Comparison of ENCODE assay signal across 24 cellular contexts in genomic region chr3:19808834-19809233, GRCh38.
A peak's percentile ranks its signal among the peaks of the same experiment; 100 is the strongest.
DNase-seq lines count a peak whose midpoint lies in the region; ATAC-seq, FAIRE-seq and TF ChIP-seq lines count a peak whose summit lies in the region.
"Had no signal": no experiment of that assay in that cellular context is flagged by ENCODE, and none has a peak within 500 bp of the region (broad histone marks: within the 10 kb centered on the region; RNA-seq: fewer than 3 reads in every experiment).

No MANE protein-coding gene starts in this region.

- H3K9ac ChIP-seq in H9 (ENCODE audit: extremely low read depth, insufficient read length, low read length) (no peak overlapping the region), H1 (replicated peaks in 1 of 4; ENCODE audit: extremely low read depth in 1 of 4, low read depth in 3 of 4, low read length in 3 of 4) (no peak overlapping the region)
- H3K9ac ChIP-seq: BLaER1 treated with 17β-estradiol and CSF1 and Interleukin-3, amounts not matched to agents 10 nM and 100 nM had no signal

- intact Hi-C loops in left ventricle myocardium inferior (cut with micrococcal nuclease) (no loop called here), left cardiac atrium (cut with DNase I) (no loop called here)

- no peaks in the 10 kb centered on the region for H3K9me2 ChIP-seq in GM23338 (ENCODE audit: insufficient read depth)

- no peak overlapping the region for H2AK5ac ChIP-seq in H9 (ENCODE audit: insufficient read length, low read length)
- H2AK5ac ChIP-seq in H1 (ENCODE audit: low read depth, low read length) = no peak overlapping the region

- H3K9me3 ChIP-seq in left ventricle myocardium inferior (replicated peaks) = peaks cover 10% of the 10 kb centered on the region
- H3K9me3 ChIP-seq in H9 (ENCODE audit: control insufficient read depth, low read depth, low read length) = peaks cover 4% of the 10 kb centered on the region
- H3K9me3 ChIP-seq in H1 (ENCODE audit: insufficient read depth in 2 of 2, low read depth in 1 of 2, low read length in 1 of 2) = peaks cover 5% of the 10 kb centered on the region in 2 experiments
- H3K9me3 ChIP-seq: A549, Caco-2 had no signal

- TF ChIP-seq RAD21 in H1 (IDR thresholded peaks at IDR 0.05 in 1 of 2, conservative IDR thresholded peaks at IDR 0.05 in 1 of 2; ENCODE audit: low read depth in 2 of 2, low read length in 2 of 2) = no peak

- H4K20me1 ChIP-seq in GM23338 (replicated peaks; ENCODE audit: insufficient read depth) (no peaks in the 10 kb centered on the region), H9 (ENCODE audit: control insufficient read depth, insufficient read depth, insufficient read length) (no peaks in the 10 kb centered on the region), H1 (replicated peaks in 1 of 2; ENCODE audit: control insufficient read depth in 1 of 2, insufficient read depth in 2 of 2, low read length in 2 of 2) (no peaks in the 10 kb centered on the region)
- H4K20me1 ChIP-seq: BLaER1 treated with 17β-estradiol and CSF1 and Interleukin-3, amounts not matched to agents 10 nM and 100 nM had no signal

- DNase-seq in left ventricle myocardium inferior (no peak), left cardiac atrium (no peak), GM23338 (ENCODE audit: low spot score) (peak; percentile 6), H9 (no peak), H1 (ENCODE audit: low read depth in 1 of 2, low spot score in 2 of 2) (no peak), cerebellar nuclear complex (lab: John Stamatoyannopoulos, UW) (no peak)
- no peak for DNase-seq in stimulated activated CD4-positive, alpha-beta T cell treated with anti-CD3 and anti-CD28 coated beads, Interleukin-4, amount 100 ng/mL, for 1 hour
- DNase-seq: 8988T; AML-193; Caco-2; Calu3; CD4-positive, alpha-beta T cell; CD8-positive, alpha-beta T cell; DMS79 treated with DMSO at 0.1 percent for 48 hours; GF-D8 had no signal

- CTCF ChIA-PET in H1 (lab: Charles Lee; ENCODE audit: partially characterized antibody) = interaction anchor here (1.0 kb wide), 1 partner anchor 15 kb away, joined by 3 read pairs; no protein-coding TSS in a partner anchor

- POLR2A ChIA-PET in H1 (lab: Charles Lee; ENCODE audit: partially characterized antibody) = no interaction called here

- H3K23ac ChIP-seq in H9 (ENCODE audit: insufficient read length, low read depth, low read length) (no peak overlapping the region), H1 (ENCODE audit: insufficient read length) (no peak overlapping the region)

- H2BK12ac ChIP-seq in H9 (ENCODE audit: insufficient read length, low read depth, low read length) = no peak overlapping the region
- peak overlapping the region; percentile 29; the same call in 1 of the 2 replicates for H2BK12ac ChIP-seq in H1 (ENCODE audit: low read depth, low read length)

- H3K23me2 ChIP-seq in H9 (ENCODE audit: insufficient read length, low read depth, low read length, poor library complexity, severe bottlenecking) (no peaks in the 10 kb centered on the region), H1 (ENCODE audit: low read depth, low read length) (no peaks in the 10 kb centered on the region)

- no peaks in the 10 kb centered on the region for H3F3A ChIP-seq in GM23338 (replicated peaks; ENCODE audit: low read depth)

- H2AFZ ChIP-seq in GM23338 (no peak overlapping the region; the same call in 1 of the 2 replicates), H9 (ENCODE audit: low read length) (no peak overlapping the region), H1 (ENCODE audit: low read length) (peak overlapping the region; percentile 77; the same call in 1 of the 2 replicates)

- H3K18ac ChIP-seq in H9 (ENCODE audit: insufficient read length, low read depth, low read length) = no peak overlapping the region
- H3K18ac ChIP-seq in H1 (ENCODE audit: extremely low read depth, low read length) = no peak overlapping the region

- H4K8ac ChIP-seq in H9 (replicated peaks; ENCODE audit: insufficient read length, low read depth, low read length) = no peak overlapping the region
- H4K8ac ChIP-seq in H1 (ENCODE audit: extremely low read depth, insufficient read depth, low read length) = no peak overlapping the region

- H3K79me1 ChIP-seq in H9 (ENCODE audit: insufficient read depth, low read depth, low read length, poor library complexity, severe bottlenecking) (no peaks in the 10 kb centered on the region), H1 (ENCODE audit: low read depth, low read length) (no peaks in the 10 kb centered on the region)

- H3K4me1 ChIP-seq in left ventricle myocardium inferior (no peaks in the 10 kb centered on the region), GM23338 (ENCODE audit: insufficient read depth) (peaks cover 11% of the 10 kb centered on the region), H9 (ENCODE audit: insufficient read depth, low read length) (peaks cover 4% of the 10 kb centered on the region), H1 (replicated peaks in 1 of 4; ENCODE audit: control insufficient read depth in 3 of 4, insufficient read depth in 4 of 4, low read length in 3 of 4) (peaks cover 0 to 7% (median 3%) of the 10 kb centered on the region in 4 experiments; a peak in 3 of 7 replicates)
- H3K4me1 ChIP-seq: A549; BLaER1 treated with 17β-estradiol and CSF1 and Interleukin-3, amounts not matched to agents 10 nM and 100 nM; Caco-2 had no signal

- H3K4me2 ChIP-seq in GM23338 (0 out of 2 replicates have a peak overlapping the region, but pooled peaks have one; percentile 2), H9 (ENCODE audit: insufficient read depth, insufficient read length, low read length) (no peak overlapping the region), H1 (ENCODE audit: insufficient read depth in 1 of 2, low read depth in 2 of 2, low read length in 2 of 2) (no peak overlapping the region)
- H3K4me2 ChIP-seq: A549; BLaER1 treated with 17β-estradiol and CSF1 and Interleukin-3, amounts not matched to agents 10 nM and 100 nM had no signal

- H2BK20ac ChIP-seq in H9 (ENCODE audit: low read depth, low read length, poor library complexity, severe bottlenecking) (no peak overlapping the region), H1 (ENCODE audit: low read length) (no peak overlapping the region)

- H2BK15ac ChIP-seq in H9 (ENCODE audit: low read depth, low read length) = no peak overlapping the region
- no peak overlapping the region for H2BK15ac ChIP-seq in H1 (ENCODE audit: low read length)

- H3K27me3 Mint-ChIP-seq in GM23338 (ENCODE audit: insufficient read depth, low read depth, poor library complexity) = no peaks in the 10 kb centered on the region
- H3K27me3 Mint-ChIP-seq in H9 (ENCODE audit: low read depth) = no peaks in the 10 kb centered on the region
- H3K27me3 Mint-ChIP-seq: B cell had no signal

- no peak overlapping the region for H4K5ac ChIP-seq in H9 (ENCODE audit: insufficient read length, low read depth, low read length)
- no peak overlapping the region for H4K5ac ChIP-seq in H1 (ENCODE audit: insufficient read length, low read depth, low read length)

- H3K27ac Mint-ChIP-seq in GM23338 (peak overlapping the region; percentile 76), H9 (peak overlapping the region in 2 of 3 experiments; percentile 26 to 63; a peak in 3 of 7 replicates)
- H3K27ac Mint-ChIP-seq: B cell; CD4-positive, alpha-beta T cell; CD8-positive, alpha-beta T cell had no signal

- H3K27me3 ChIP-seq in left ventricle myocardium inferior (ENCODE audit: low read depth) = no peaks in the 10 kb centered on the region
- H3K27me3 ChIP-seq in GM23338 (ENCODE audit: insufficient read depth) = no peaks in the 10 kb centered on the region
- no peaks in the 10 kb centered on the region for H3K27me3 ChIP-seq in H9 (ENCODE audit: insufficient read depth, low read length)
- no peaks in the 10 kb centered on the region for H3K27me3 ChIP-seq in H1 (replicated peaks in 1 of 4; ENCODE audit: control insufficient read depth in 3 of 4, extremely low read depth in 1 of 4, insufficient read depth in 3 of 4, low read length in 3 of 4)
- H3K27me3 ChIP-seq: BLaER1 treated with 17β-estradiol and CSF1 and Interleukin-3, amounts not matched to agents 10 nM and 100 nM had no signal

- H3K36me3 Mint-ChIP-seq in GM23338 (ENCODE audit: low read depth) (peaks cover 6% of the 10 kb centered on the region; the same call in 2 of the 3 replicates), H9 (ENCODE audit: insufficient read depth in 1 of 3, low read depth in 3 of 3) (peaks cover 0 to 6% (median 6%) of the 10 kb centered on the region in 3 experiments; a peak in 4 of 7 replicates)
- H3K36me3 Mint-ChIP-seq: CD8-positive, alpha-beta T cell had no signal

- no peak for FAIRE-seq in H1 (lab: Jason Lieb, UNC)
- FAIRE-seq: A549, D721Med, G401.6, GM12891, GM19239 had no signal

- TF ChIP-seq CTCF in left ventricle myocardium inferior (IDR thresholded peaks at IDR 0.05; ENCODE audit: borderline replicate concordance) = no peak
- TF ChIP-seq CTCF in GM23338 (conservative IDR thresholded peaks at IDR 0.05; ENCODE audit: low read depth in 2 of 2) = no peak
- TF ChIP-seq CTCF in H9 (conservative IDR thresholded peaks at IDR 0.05) = no peak
- no peak for TF ChIP-seq CTCF in H1 (IDR thresholded peaks at IDR 0.05; ENCODE audit: control extremely low read depth in 1 of 3, insufficient read depth in 1 of 3, low read depth in 1 of 3, low read length in 3 of 3)

- no peak overlapping the region for H3K4me3 Mint-ChIP-seq in GM23338
- no peak overlapping the region for H3K4me3 Mint-ChIP-seq in H9
- H3K4me3 Mint-ChIP-seq: B cell; CD4-positive, alpha-beta T cell; CD8-positive, alpha-beta T cell had no signal

- no peak overlapping the region for H4K91ac ChIP-seq in H9 (ENCODE audit: insufficient read length, low read depth, low read length)
- no peak overlapping the region for H4K91ac ChIP-seq in H1 (replicated peaks; ENCODE audit: insufficient read length, low read length)

- no peak overlapping the region for H3K4me3 ChIP-seq in left ventricle myocardium inferior
- no peak overlapping the region for H3K4me3 ChIP-seq in GM23338
- H3K4me3 ChIP-seq in H1 (ENCODE audit: extremely low read depth in 1 of 4, insufficient read depth in 2 of 4, low read depth in 3 of 4, low read length in 4 of 4) = no peak overlapping the region
- H3K4me3 ChIP-seq: A549; BLaER1 treated with 17β-estradiol and CSF1 and Interleukin-3, amounts not matched to agents 10 nM and 100 nM had no signal

- TF ChIP-seq POLR2A in H1 (IDR thresholded peaks at IDR 0.05; ENCODE audit: control extremely low read depth in 1 of 2, low read depth in 2 of 2, low read length in 2 of 2) = no peak

- no peak overlapping the region for H2BK120ac ChIP-seq in H9 (ENCODE audit: low read depth, low read length, poor library complexity, severe bottlenecking)
- no peak overlapping the region for H2BK120ac ChIP-seq in H1 (replicated peaks; ENCODE audit: low read depth, low read length)

- no peaks in the 10 kb centered on the region for H3K79me2 ChIP-seq in GM23338 (replicated peaks; ENCODE audit: insufficient read depth)
- H3K79me2 ChIP-seq in H9 (ENCODE audit: insufficient read depth, low read length) = no peaks in the 10 kb centered on the region
- no peaks in the 10 kb centered on the region for H3K79me2 ChIP-seq in H1 (ENCODE audit: control insufficient read depth in 1 of 2, insufficient read depth in 2 of 2, low read length in 2 of 2)

- H3K9me3 Mint-ChIP-seq in GM23338 (peaks cover 6% of the 10 kb centered on the region), H9 (peaks cover 6% of the 10 kb centered on the region in 2 experiments; a peak in 4 of 5 replicates)
- H3K9me3 Mint-ChIP-seq: CD4-positive, alpha-beta T cell; CD8-positive, alpha-beta T cell had no signal

- H3K36me3 ChIP-seq in left ventricle myocardium inferior (no peaks in the 10 kb centered on the region), GM23338 (ENCODE audit: insufficient read depth) (no peaks in the 10 kb centered on the region), H1 (ENCODE audit: control insufficient read depth in 2 of 4, insufficient read depth in 4 of 4, low read length in 3 of 4) (no peaks in the 10 kb centered on the region)
- H3K36me3 ChIP-seq: BLaER1 treated with 17β-estradiol and CSF1 and Interleukin-3, amounts not matched to agents 10 nM and 100 nM had no signal

- no peak overlapping the region for H3K56ac ChIP-seq in H9 (ENCODE audit: insufficient read length, low read depth, low read length)
- no peak overlapping the region for H3K56ac ChIP-seq in H1 (replicated peaks; ENCODE audit: insufficient read length, low read depth, low read length)

- ATAC-seq in left cardiac atrium (no peak), GM23338 (no peak), HG02610 (IDR thresholded peaks at IDR 0.05; ENCODE audit: unreplicated experiment) (no peak)
- ATAC-seq: A549; CD8-positive, alpha-beta T cell had no signal

- no peak overlapping the region for H3K14ac ChIP-seq in H9 (ENCODE audit: insufficient read depth, low read length)
- H3K14ac ChIP-seq in H1 (ENCODE audit: insufficient read length) = no peak overlapping the region

- no peak for TF ChIP-seq EP300 in H1 (IDR thresholded peaks at IDR 0.05; ENCODE audit: borderline replicate concordance in 1 of 2, low read depth in 2 of 2, low read length in 2 of 2)

- H2BK5ac ChIP-seq in H9 (ENCODE audit: insufficient read length, low read length) = no peak overlapping the region
- no peak overlapping the region for H2BK5ac ChIP-seq in H1 (ENCODE audit: low read depth, low read length)

- peak overlapping the region; percentile 67 for H3K27ac ChIP-seq in left ventricle myocardium inferior (replicated peaks)
- H3K27ac ChIP-seq in GM23338 (ENCODE audit: low read depth) = no peak overlapping the region
- H3K27ac ChIP-seq in H9 (ENCODE audit: insufficient read length, low read depth, low read length) = no peak overlapping the region
- no peak overlapping the region for H3K27ac ChIP-seq in H1 (ENCODE audit: low read depth, low read length)
- H3K27ac ChIP-seq: A549; BLaER1 treated with 17β-estradiol and CSF1 and Interleukin-3, amounts not matched to agents 10 nM and 100 nM; C4-2B had no signal

- peaks cover 20% of the 10 kb centered on the region for H3K4me1 Mint-ChIP-seq in GM23338
- peaks cover 13 to 22% of the 10 kb centered on the region in 2 experiments for H3K4me1 Mint-ChIP-seq in H9
- H3K4me1 Mint-ChIP-seq: B cell had no signal

- H3T11ph ChIP-seq in H9 (ENCODE audit: low read length) = no peak overlapping the region

- WGBS in H9 (ENCODE audit: extremely low coverage, insufficient read length, low lambda C conversion rate) = no CpG with 5 or more reads among the region's 3 CpGs
- 83% methylated on average over 3 of the region's 3 CpGs; no CpG with 5 or more reads in 1 of the 2 experiments for WGBS in H1 (ENCODE audit: extremely low coverage in 1 of 2, insufficient coverage in 1 of 2, insufficient read length in 1 of 2, insufficient replicate concordance in 2 of 2, low coverage in 1 of 2, low lambda C conversion rate in 2 of 2, missing lambda C conversion rate in 1 of 2), 2 experiments

- H3K4ac ChIP-seq in H9 (ENCODE audit: low read depth, low read length) = no peak overlapping the region
- no peak overlapping the region for H3K4ac ChIP-seq in H1 (replicated peaks; ENCODE audit: insufficient read length, low read depth, low read length)
